28 cellular contexts compared by ENCODE assay signal in the genomic region with DNA sequence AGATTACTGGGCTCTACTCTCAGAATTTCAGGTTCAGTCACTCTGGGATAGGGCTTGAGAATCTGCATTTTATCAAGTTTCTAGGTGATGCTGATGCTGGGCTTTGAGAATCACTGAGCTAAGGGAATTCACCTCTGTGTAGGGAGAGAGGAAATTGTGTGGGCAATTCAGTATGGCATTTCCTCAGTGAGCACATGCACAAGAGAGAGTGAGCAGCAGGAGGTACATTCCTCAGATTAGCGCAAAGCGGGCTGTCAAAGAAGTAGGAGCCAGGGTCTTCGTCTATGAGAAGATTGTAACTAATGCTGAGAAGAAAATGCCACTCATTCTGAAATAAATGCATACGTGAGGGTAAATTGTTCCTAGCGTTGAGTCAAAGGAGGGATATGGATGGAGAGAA.
"Had no signal": no experiment of that assay in that cellular context is flagged by ENCODE, and none has a peak within 500 bp of the region (broad histone marks: within the 10 kb centered on the region; RNA-seq: fewer than 3 reads in every experiment).

No MANE protein-coding gene starts in this region.

- H3K9me3 ChIP-seq: esophagus muscularis mucosa had no signal

- H3K4me3 Mint-ChIP-seq: activated CD4-positive, alpha-beta memory T cell treated with anti-CD3 and anti-CD28 coated beads, Interleukin-2, amount 10 ng/mL, durations not matched to agents 7 days and 5 days; activated CD4-positive, alpha-beta T cell treated with anti-CD3 and anti-CD28 coated beads, Interleukin-2, amount 10 ng/mL, durations not matched to agents 24 days and 14 days; activated naive CD4-positive, alpha-beta T cell treated with anti-CD3 and anti-CD28 coated beads, Interleukin-2, amount 50 U/mL, for 24 hours; activated naive CD8-positive, alpha-beta T cell treated with anti-CD3 and anti-CD28 coated beads, Interleukin-2, amount 50 U/mL, for 24 hours; activated T-cell treated with anti-CD3 and anti-CD28 coated beads, Interleukin-2, amount 50 U/mL, for 24 hours; dendritic cell treated with granulocyte-macrophage colony-stimulating factor and Interleukin-4, amounts not matched to agents 40 ng/mL and 50 ng/mL, for 4 days; mesothelial cell of epicardium; naive B cell; nephron progenitor cell; T-helper 1 cell treated with Interleukin-12 subunit alpha and Interleukin-12 subunit beta and Interleukin-4 antibody, amounts not matched to agents 30 μg/mL and 1 μg/mL, for 36 hours had no signal

- H3K36me3 ChIP-seq: esophagus muscularis mucosa, heart right ventricle, spleen, tibial nerve, WERI-Rb-1 had no signal

- H3K4me1 Mint-ChIP-seq: activated CD4-positive, alpha-beta memory T cell treated with anti-CD3 and anti-CD28 coated beads, Interleukin-2, amount 10 ng/mL, durations not matched to agents 7 days and 5 days; activated CD4-positive, alpha-beta T cell treated with anti-CD3 and anti-CD28 coated beads, Interleukin-2, amount 10 ng/mL, durations not matched to agents 24 days and 14 days; activated naive CD4-positive, alpha-beta T cell treated with anti-CD3 and anti-CD28 coated beads, Interleukin-2, amount 50 U/mL, for 24 hours; activated naive CD8-positive, alpha-beta T cell treated with anti-CD3 and anti-CD28 coated beads, Interleukin-2, amount 50 U/mL, for 24 hours; mesothelial cell of epicardium; naive B cell; nephron progenitor cell had no signal

- H3K79me2 ChIP-seq: parathyroid adenoma had no signal

- ATAC-seq: activated naive CD8-positive, alpha-beta T cell treated with anti-CD3 and anti-CD28 coated beads, Interleukin-2, amount 50 U/mL, for 24 hours; heart right ventricle; left cardiac atrium; left ventricle myocardium superior; right cardiac atrium had no signal

- H3K27ac ChIP-seq: esophagus muscularis mucosa, foreskin keratinocyte, heart right ventricle, parathyroid adenoma, spleen, tibial nerve, WERI-Rb-1 had no signal

- H3K27ac Mint-ChIP-seq: activated CD4-positive, alpha-beta memory T cell treated with anti-CD3 and anti-CD28 coated beads, Interleukin-2, amount 10 ng/mL, durations not matched to agents 7 days and 5 days; activated CD4-positive, alpha-beta T cell treated with anti-CD3 and anti-CD28 coated beads, Interleukin-2, amount 10 ng/mL, durations not matched to agents 24 days and 14 days; activated naive CD8-positive, alpha-beta T cell treated with anti-CD3 and anti-CD28 coated beads, Interleukin-2, amount 50 U/mL, for 24 hours; activated T-cell treated with anti-CD3 and anti-CD28 coated beads, Interleukin-2, amount 50 U/mL, for 24 hours; dendritic cell treated with granulocyte-macrophage colony-stimulating factor and Interleukin-4, amounts not matched to agents 40 ng/mL and 50 ng/mL, for 4 days; mesothelial cell of epicardium; naive B cell; nephron progenitor cell; T-helper 1 cell treated with Interleukin-12 subunit alpha and Interleukin-12 subunit beta and Interleukin-4 antibody, amounts not matched to agents 30 μg/mL and 1 μg/mL, for 36 hours had no signal

- H2AFZ ChIP-seq: parathyroid adenoma had no signal

- H3K4me1 ChIP-seq: esophagus muscularis mucosa, foreskin keratinocyte, parathyroid adenoma, spleen, tibial nerve had no signal

- H3K27me3 ChIP-seq: esophagus muscularis mucosa, foreskin keratinocyte, heart right ventricle, spleen, tibial nerve had no signal

- H3K4me3 ChIP-seq: esophagus muscularis mucosa, heart right ventricle, spleen, tibial nerve had no signal

- H3K9ac ChIP-seq: parathyroid adenoma had no signal

- H3K36me3 Mint-ChIP-seq: activated naive CD4-positive, alpha-beta T cell treated with anti-CD3 and anti-CD28 coated beads, Interleukin-2, amount 50 U/mL, for 24 hours; mesothelial cell of epicardium; naive B cell had no signal

- H3K27me3 Mint-ChIP-seq: activated CD4-positive, alpha-beta memory T cell treated with anti-CD3 and anti-CD28 coated beads, Interleukin-2, amount 10 ng/mL, durations not matched to agents 7 days and 5 days; activated CD4-positive, alpha-beta T cell treated with anti-CD3 and anti-CD28 coated beads, Interleukin-2, amount 10 ng/mL, durations not matched to agents 24 days and 14 days; dendritic cell treated with granulocyte-macrophage colony-stimulating factor and Interleukin-4, amounts not matched to agents 40 ng/mL and 50 ng/mL, for 4 days had no signal

- DNase-seq: activated CD4-positive, alpha-beta memory T cell treated with anti-CD3 and anti-CD28 coated beads, Interleukin-2, amount 10 ng/mL, durations not matched to agents 7 days and 5 days; activated CD4-positive, alpha-beta T cell treated with anti-CD3 and anti-CD28 coated beads, Interleukin-2, amount 10 ng/mL, durations not matched to agents 24 days and 14 days; activated CD4-positive, CD25-positive, alpha-beta regulatory T cell treated with anti-CD3 and anti-CD28 coated beads, Interleukin-2, amount 50 U/mL, for 72 hours; activated CD8-positive, alpha-beta memory T cell treated with anti-CD3 and anti-CD28 coated beads, Interleukin-2, amount 50 U/mL, for 48 hours; activated gamma-delta T cell; activated naive CD8-positive, alpha-beta T cell treated with anti-CD3 and anti-CD28 coated beads, Interleukin-2, amount 50 U/mL, for 24 hours; activated T-cell treated with anti-CD3 and anti-CD28 coated beads, Interleukin-2, amount 50 U/mL, for 24 hours; amygdala; caudate nucleus; heart right ventricle; left cardiac atrium; left ventricle myocardium superior; naive B cell; nephron progenitor cell; occipital lobe; right cardiac atrium; spleen; stimulated activated naive CD4-positive, alpha-beta T cell; T1000; WERI-Rb-1 had no signal

- H3K9me3 Mint-ChIP-seq: activated CD4-positive, alpha-beta T cell treated with anti-CD3 and anti-CD28 coated beads, Interleukin-2, amount 10 ng/mL, durations not matched to agents 24 days and 14 days; T-helper 1 cell treated with Interleukin-12 subunit alpha and Interleukin-12 subunit beta and Interleukin-4 antibody, amounts not matched to agents 30 μg/mL and 1 μg/mL, for 36 hours had no signal
